In genomic region chr6:33733294-33734007, GRCh38 we compare ENCODE assay signal across 20 cellular contexts. TPM values are rescaled to one million over a fixed set of nuclear protein-coding genes. Genes with fewer than 3 reads are reported as not detected.
DNase-seq lines count a peak whose midpoint lies in the region; ATAC-seq and TF ChIP-seq lines count a peak whose summit lies in the region.
"Had no signal": no experiment of that assay in that cellular context is flagged by ENCODE, and none has a peak within 500 bp of the region (broad histone marks: within the 10 kb centered on the region; RNA-seq: fewer than 3 reads in every experiment).

No MANE protein-coding gene starts in this region.

- peaks cover 0 to 28% (median 0%) of the 10 kb centered on the region in 9 donors for H3K36me3 ChIP-seq in heart right ventricle
- no peaks in the 10 kb centered on the region for H3K36me3 ChIP-seq in neural progenitor cell
- H3K36me3 ChIP-seq in skeletal muscle tissue (ENCODE audit: control insufficient read depth in 3 of 3, insufficient read depth in 3 of 3, low read length in 3 of 3), result peaks cover 33 to 40% (median 38%) of the 10 kb centered on the region in 3 donors
- H3K36me3 ChIP-seq: BLaER1 had no signal

- H3K9ac ChIP-seq in neural progenitor cell (no peak overlapping the region), skeletal muscle tissue (ENCODE audit: low read depth in 1 of 3, low read length in 3 of 3) (peak overlapping the region; percentile 57 to 77 (median 73))
- H3K9ac ChIP-seq: BLaER1, KMS-11 had no signal

- TF ChIP-seq CTCF in heart right ventricle (IDR thresholded peaks at IDR 0.05) (no peak), VCaP (conservative IDR thresholded peaks at IDR 0.05) (no peak), neural progenitor cell (IDR thresholded peaks at IDR 0.05) (no peak)

- ATAC-seq in heart right ventricle (no peak), GM18867 (IDR thresholded peaks at IDR 0.05; ENCODE audit: unreplicated experiment) (no peak)
- ATAC-seq: CD8-positive, alpha-beta T cell had no signal

- no peak overlapping the region for H3K4me2 ChIP-seq in neural progenitor cell
- H3K4me2 ChIP-seq: BLaER1, KMS-11 had no signal

- no peaks in the 10 kb centered on the region for H3K9me3 Mint-ChIP-seq in neural progenitor cell
- H3K9me3 Mint-ChIP-seq: CD8-positive, alpha-beta T cell had no signal

- peaks cover 22% of the 10 kb centered on the region for H3K4me1 Mint-ChIP-seq in neural progenitor cell

- no peaks in the 10 kb centered on the region for H4K20me1 ChIP-seq in neural progenitor cell (ENCODE audit: low read depth)
- H4K20me1 ChIP-seq: BLaER1 had no signal

- peaks cover 7% of the 10 kb centered on the region for H3K27me3 Mint-ChIP-seq in neural progenitor cell (ENCODE audit: insufficient read depth, low read depth)

- 93 to 94% methylated on average over 15 of the region's 15 CpGs for WGBS in heart right ventricle, 2 donors

- H3K4me3 ChIP-seq in heart right ventricle (no peak overlapping the region), neural progenitor cell (no peak overlapping the region), skeletal muscle tissue (ENCODE audit: low read length in 3 of 3) (peak overlapping the region in 2 of 3 donors; percentile 13 to 22)
- H3K4me3 ChIP-seq: BLaER1 had no signal

- H3K9me3 ChIP-seq in heart right ventricle, result no peaks in the 10 kb centered on the region
- H3K9me3 ChIP-seq in neural progenitor cell (ENCODE audit: low read depth), result no peaks in the 10 kb centered on the region
- H3K9me3 ChIP-seq in skeletal muscle tissue (ENCODE audit: control insufficient read depth in 3 of 3, low read length in 3 of 3), result no peaks in the 10 kb centered on the region
- H3K9me3 ChIP-seq: BLaER1 had no signal

- H3F3A ChIP-seq in neural progenitor cell (ENCODE audit: low read depth), result peaks cover 4% of the 10 kb centered on the region

- peak overlapping the region in 9 of 10 donors; percentile 0 to 94 (median 77) for H3K27ac ChIP-seq in heart right ventricle
- H3K27ac ChIP-seq in VCaP, result peak overlapping the region; percentile 98
- H3K27ac ChIP-seq in neural progenitor cell, result no peak overlapping the region
- peak overlapping the region; percentile 96 for H3K27ac ChIP-seq in skeletal muscle tissue (ENCODE audit: low read depth, low read length)
- H3K27ac ChIP-seq: BLaER1, KMS-11 had no signal

- H3K4me3 Mint-ChIP-seq in neural progenitor cell, result no peak overlapping the region
- H3K4me3 Mint-ChIP-seq: CD8-positive, alpha-beta T cell had no signal

- H3K36me3 Mint-ChIP-seq in neural progenitor cell, result no peaks in the 10 kb centered on the region
- H3K36me3 Mint-ChIP-seq: CD8-positive, alpha-beta T cell had no signal

- H3K27ac Mint-ChIP-seq in neural progenitor cell, result peak overlapping the region; percentile 81
- H3K27ac Mint-ChIP-seq: CD8-positive, alpha-beta T cell had no signal

- H3K79me2 ChIP-seq in neural progenitor cell (ENCODE audit: low read depth), result no peaks in the 10 kb centered on the region

- intact Hi-C loops in heart right ventricle (cut with DNase I) (no loop called here), cardiac septum (cut with DNase I) (no loop called here)

- peaks cover 3 to 97% (median 73%) of the 10 kb centered on the region in 9 donors for H3K4me1 ChIP-seq in heart right ventricle
- H3K4me1 ChIP-seq in neural progenitor cell, result peaks cover 4% of the 10 kb centered on the region
- peaks cover 94 to 98% (median 96%) of the 10 kb centered on the region in 3 donors for H3K4me1 ChIP-seq in skeletal muscle tissue (ENCODE audit: control insufficient read depth in 3 of 3, insufficient read depth in 3 of 3, low read length in 3 of 3)

- H2AFZ ChIP-seq in neural progenitor cell (replicated peaks), result no peak overlapping the region

- DNase-seq in heart right ventricle, result no peak
- no peak for DNase-seq in cardiac septum (ENCODE audit: low spot score)
- DNase-seq in neural progenitor cell (ENCODE audit: low spot score), result no peak
- DNase-seq in islet precursor cell, result no peak
- no peak for DNase-seq in NCI-H1436 (lab: John Stamatoyannopoulos, UW)
- DNase-seq: CD8-positive, alpha-beta T cell; EL; H7; NCI-H1417; NCI-H187 treated with DMSO at 0.1 percent for 48 hours; NCI-H226; NCI-H524; SIG-M5 had no signal

- H3K27me3 ChIP-seq in heart right ventricle (no peaks in the 10 kb centered on the region), neural progenitor cell (no peaks in the 10 kb centered on the region), skeletal muscle tissue (ENCODE audit: control insufficient read depth in 3 of 3, insufficient read depth in 3 of 3, low read length in 3 of 3) (no peaks in the 10 kb centered on the region)
- H3K27me3 ChIP-seq: BLaER1 had no signal

RNA-seq across cellular contexts. Expression of gene IP6K3, which starts 13.3 kb away (rescaled TPM):
- total RNA-seq in heart right ventricle, result 10 to 100 TPM; 15.9 to 55.7 (median 27.5) TPM
- 10 to 100 TPM; 18.4 to 32.6 TPM for polyA plus RNA-seq in heart right ventricle
- total RNA-seq in cardiac septum, result 16.6 TPM
- 2.9 and 4.6 TPM in 2 replicates for total RNA-seq in neural progenitor cell (ENCODE audit: low replicate concordance)
- total RNA-seq in skeletal muscle tissue, result 13.6 TPM
- total RNA-seq: CD8-positive, alpha-beta T cell; HT-29; M059J had no signal

RNA-seq across cellular contexts. Expression of gene UQCC2, which starts 22.0 kb away (rescaled TPM):
- total RNA-seq in heart right ventricle (100 to 1,000 TPM; 222 to 328 (median 245) TPM), cardiac septum (209 TPM), neural progenitor cell (ENCODE audit: low replicate concordance) (47.7 and 95.9 TPM in 2 replicates), skeletal muscle tissue (26.1 TPM)
- polyA plus RNA-seq in heart right ventricle, result 100 to 1,000 TPM; 200 to 598 TPM

RNA-seq across cellular contexts. Expression of gene LEMD2, which starts 55.5 kb away (rescaled TPM):
- total RNA-seq in heart right ventricle (10 to 100 TPM; 18.5 to 32.1 (median 25.6) TPM), cardiac septum (29.6 TPM), neural progenitor cell (ENCODE audit: low replicate concordance) (31.8 and 53.4 TPM in 2 replicates), skeletal muscle tissue (21.9 TPM)
- polyA plus RNA-seq in heart right ventricle, result 10 to 100 TPM; 39.2 to 45.9 TPM

Comparison
In these comparisons a context has a peak if more than half of its experiments do, and no peak if none do; other contexts are left out.
1. H3K4me3 ChIP-seq: peak in skeletal muscle tissue (2 of 3); none in heart right ventricle (0 of 10) and neural progenitor cell (single experiment).